In the genomic region with DNA sequence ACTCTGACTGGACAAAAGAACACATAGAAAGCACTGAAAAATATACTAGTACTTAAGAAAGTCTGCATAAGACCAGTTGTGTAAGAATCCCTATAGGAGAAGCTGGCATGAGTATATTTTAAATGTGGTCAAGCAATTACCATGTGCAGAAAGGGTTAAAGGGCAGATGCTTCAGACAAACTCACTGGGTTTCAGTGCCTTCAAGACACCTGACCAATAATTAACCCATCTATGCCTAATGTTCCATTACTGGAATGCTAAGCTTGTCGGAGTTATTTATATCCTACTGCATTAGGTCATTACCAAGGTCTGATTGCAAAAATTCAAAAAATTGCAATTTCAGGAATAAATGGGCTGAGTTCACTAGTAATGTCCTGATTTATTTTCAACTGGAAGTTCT, we compare ENCODE assay signal across 31 cellular contexts. TPM values are rescaled to one million over a fixed set of nuclear protein-coding genes. Genes with fewer than 3 reads are reported as not detected.
A peak's percentile ranks its signal among the peaks of the same experiment; 100 is the strongest.
DNase-seq lines count a peak whose midpoint lies in the region; ATAC-seq lines count a peak whose summit lies in the region.
"Had no signal": no experiment of that assay in that cellular context is flagged by ENCODE, and none has a peak within 500 bp of the region (broad histone marks: within the 10 kb centered on the region; RNA-seq: fewer than 3 reads in every experiment).

No MANE protein-coding gene starts in this region.

- H3K27me3 Mint-ChIP-seq in activated T-cell treated with anti-CD3 and anti-CD28 coated beads, Interleukin-2, amount 50 U/mL, for 24 hours: no peaks in the 10 kb centered on the region
- no peaks in the 10 kb centered on the region for H3K27me3 Mint-ChIP-seq in activated T-cell treated with anti-CD3 and anti-CD28 coated beads, Interleukin-2, amount 50 U/mL, for 4 hours (ENCODE audit: low read depth)
- no peaks in the 10 kb centered on the region for H3K27me3 Mint-ChIP-seq in central memory CD8-positive, alpha-beta T cell
- H3K27me3 Mint-ChIP-seq in naive thymus-derived CD4-positive, alpha-beta T cell: no peaks in the 10 kb centered on the region
- H3K27me3 Mint-ChIP-seq: activated CD4-positive, alpha-beta T cell treated with anti-CD3 and anti-CD28 coated beads, Interleukin-2, amount 10 ng/mL, durations not matched to agents 7 days and 5 days; dendritic cell treated with granulocyte-macrophage colony-stimulating factor and Interleukin-4, amounts not matched to agents 40 ng/mL and 50 ng/mL, for 4 days; stimulated activated naive B cell treated with anti-CD40 and anti-IgM and Interleukin-4, amounts not matched to agents 10 μg/mL and 1 μg/mL and 100 μg/mL, for 72 hours had no signal

- 0 out of 2 replicates have a peak overlapping the region, but pooled peaks have one; percentile 1 for H3K27ac ChIP-seq in GM23248
- H3K27ac ChIP-seq in naive thymus-derived CD4-positive, alpha-beta T cell (ENCODE audit: low read depth, low read length): no peak overlapping the region
- H3K27ac ChIP-seq: right atrium auricular region, testis, uterus had no signal

- no peak for DNase-seq in activated T-cell treated with anti-CD3 and anti-CD28 coated beads, Interleukin-2, amount 50 U/mL, for 24 hours
- no peak for DNase-seq in activated T-cell treated with anti-CD3 and anti-CD28 coated beads, Interleukin-2, amount 50 U/mL, for 4 hours
- DNase-seq in GM23248 (no peak), NCI-H345 treated with DMSO at 0.1 percent for 48 hours (lab: John Stamatoyannopoulos, UW; ENCODE audit: unreplicated experiment) (no peak)
- no peak for DNase-seq in central memory CD8-positive, alpha-beta T cell (ENCODE audit: low spot score in 2 of 2)
- no peak for DNase-seq in naive thymus-derived CD4-positive, alpha-beta T cell
- DNase-seq: activated CD4-positive, alpha-beta T cell treated with anti-CD3 and anti-CD28 coated beads, Interleukin-2, amount 10 ng/mL, durations not matched to agents 7 days and 5 days; activated naive CD4-positive, alpha-beta T cell; amygdala; COR-L47; DMS79 treated with DMSO at 0.1 percent for 48 hours; H9; left cardiac atrium; mesendoderm; NCI-H1048; NCI-H1930; NCI-H345; NCI-H774; RPMI8226; spleen; stimulated activated CD4-positive, alpha-beta T cell treated with anti-CD3 and anti-CD28 coated beads, Interleukin-2, amount 100 ng/mL, for 48 hours; stimulated activated naive B cell treated with anti-CD40 and anti-IgM and Interleukin-4, amounts not matched to agents 10 μg/mL and 1 μg/mL and 100 μg/mL, for 72 hours; testis; uterus had no signal

- H3K4me3 Mint-ChIP-seq in activated T-cell treated with anti-CD3 and anti-CD28 coated beads, Interleukin-2, amount 50 U/mL, for 24 hours: no peak overlapping the region
- H3K4me3 Mint-ChIP-seq in activated T-cell treated with anti-CD3 and anti-CD28 coated beads, Interleukin-2, amount 50 U/mL, for 4 hours: no peak overlapping the region
- no peak overlapping the region for H3K4me3 Mint-ChIP-seq in central memory CD8-positive, alpha-beta T cell
- peak overlapping the region in 2 of 10 donors; percentile 7 to 16 for H3K4me3 Mint-ChIP-seq in naive thymus-derived CD4-positive, alpha-beta T cell
- H3K4me3 Mint-ChIP-seq: activated CD4-positive, alpha-beta T cell treated with anti-CD3 and anti-CD28 coated beads, Interleukin-2, amount 10 ng/mL, durations not matched to agents 7 days and 5 days; dendritic cell treated with granulocyte-macrophage colony-stimulating factor and Interleukin-4, amounts not matched to agents 40 ng/mL and 50 ng/mL, for 4 days; H9; stimulated activated naive B cell treated with anti-CD40 and anti-IgM and Interleukin-4, amounts not matched to agents 10 μg/mL and 1 μg/mL and 100 μg/mL, for 72 hours; T-helper 1 cell treated with Interleukin-12 subunit alpha and Interleukin-12 subunit beta and Interleukin-4 antibody, amounts not matched to agents 30 μg/mL and 1 μg/mL, for 36 hours had no signal

- intact Hi-C loops in naive thymus-derived CD4-positive, alpha-beta T cell (cut with micrococcal nuclease): loop anchor here in 1 of 2 donors (5.0 kb wide), 1 partner anchor 154 kb away; the partner anchor contains the start of gene SUPT16H

- POLR2A ChIA-PET in naive thymus-derived CD4-positive, alpha-beta T cell (lab: Charles Lee): interaction anchor here (1.0 to 1.6 kb wide), 3 partner anchors 9 to 37 kb away, joined by 3 to 6 read pairs (median 4); no protein-coding TSS in a partner anchor

- H3K9me3 ChIP-seq in GM23248 (ENCODE audit: low read depth): no peaks in the 10 kb centered on the region
- no peaks in the 10 kb centered on the region for H3K9me3 ChIP-seq in naive thymus-derived CD4-positive, alpha-beta T cell (ENCODE audit: control insufficient read depth in 2 of 3, low read length in 3 of 3)
- H3K9me3 ChIP-seq: right atrium auricular region, spleen, testis, uterus had no signal

- H3K4me1 ChIP-seq in GM23248 (ENCODE audit: insufficient read depth): no peaks in the 10 kb centered on the region
- peaks cover 43 to 67% of the 10 kb centered on the region in 2 donors for H3K4me1 ChIP-seq in naive thymus-derived CD4-positive, alpha-beta T cell (ENCODE audit: control insufficient read depth in 2 of 2, insufficient read depth in 2 of 2, low read length in 2 of 2)
- H3K4me1 ChIP-seq: testis had no signal

- CTCF ChIA-PET in naive thymus-derived CD4-positive, alpha-beta T cell (lab: Charles Lee): no interaction called here

- peaks cover 100% of the 10 kb centered on the region for H3K79me2 ChIP-seq in GM23248 (ENCODE audit: insufficient read depth)

- WGBS in GM23248 (ENCODE audit: low coverage in 1 of 2, low lambda C conversion rate in 2 of 2, missing lambda C conversion rate in 2 of 2), 2 experiments: 100% methylated on average over 1 of the region's 1 CpG

- H4K20me1 ChIP-seq in GM23248 (ENCODE audit: insufficient read depth): peaks cover 21% of the 10 kb centered on the region

- no peaks in the 10 kb centered on the region for H3K9me3 Mint-ChIP-seq in activated T-cell treated with anti-CD3 and anti-CD28 coated beads, Interleukin-2, amount 50 U/mL, for 24 hours
- H3K9me3 Mint-ChIP-seq in activated T-cell treated with anti-CD3 and anti-CD28 coated beads, Interleukin-2, amount 50 U/mL, for 4 hours: no peaks in the 10 kb centered on the region
- H3K9me3 Mint-ChIP-seq in central memory CD8-positive, alpha-beta T cell: no peaks in the 10 kb centered on the region
- H3K9me3 Mint-ChIP-seq in naive thymus-derived CD4-positive, alpha-beta T cell: peaks cover 0 to 1% (median 0%) of the 10 kb centered on the region in 11 donors
- H3K9me3 Mint-ChIP-seq: activated CD4-positive, alpha-beta T cell treated with anti-CD3 and anti-CD28 coated beads, Interleukin-2, amount 10 ng/mL, durations not matched to agents 7 days and 5 days; dendritic cell treated with granulocyte-macrophage colony-stimulating factor and Interleukin-4, amounts not matched to agents 40 ng/mL and 50 ng/mL, for 4 days; H9; stimulated activated naive B cell treated with anti-CD40 and anti-IgM and Interleukin-4, amounts not matched to agents 10 μg/mL and 1 μg/mL and 100 μg/mL, for 72 hours; T-helper 1 cell treated with Interleukin-12 subunit alpha and Interleukin-12 subunit beta and Interleukin-4 antibody, amounts not matched to agents 30 μg/mL and 1 μg/mL, for 36 hours had no signal

- ATAC-seq in activated T-cell treated with anti-CD3 and anti-CD28 coated beads, Interleukin-2, amount 50 U/mL, for 4 hours: no peak
- ATAC-seq in central memory CD8-positive, alpha-beta T cell (replicated peaks; ENCODE audit: extremely low read depth, poor library complexity, severe bottlenecking): no peak
- no peak for ATAC-seq in naive thymus-derived CD4-positive, alpha-beta T cell
- ATAC-seq in GM21717 (IDR thresholded peaks at IDR 0.05; ENCODE audit: unreplicated experiment): no peak
- ATAC-seq in GM19023 (IDR thresholded peaks at IDR 0.05; ENCODE audit: unreplicated experiment): no peak
- ATAC-seq: GM12878; left cardiac atrium; stimulated activated naive B cell treated with anti-CD40 and anti-IgM and Interleukin-4, amounts not matched to agents 10 μg/mL and 1 μg/mL and 100 μg/mL, for 72 hours had no signal

- no peaks in the 10 kb centered on the region for H3K27me3 ChIP-seq in GM23248 (replicated peaks; ENCODE audit: insufficient read depth)
- no peaks in the 10 kb centered on the region for H3K27me3 ChIP-seq in naive thymus-derived CD4-positive, alpha-beta T cell (ENCODE audit: control insufficient read depth in 2 of 2, insufficient read depth in 2 of 2, low read length in 2 of 2)
- H3K27me3 ChIP-seq: right atrium auricular region, spleen, testis, uterus had no signal

- H3K36me3 Mint-ChIP-seq in activated T-cell treated with anti-CD3 and anti-CD28 coated beads, Interleukin-2, amount 50 U/mL, for 24 hours (ENCODE audit: low read depth): peaks cover 99% of the 10 kb centered on the region
- peaks cover 61% of the 10 kb centered on the region for H3K36me3 Mint-ChIP-seq in activated T-cell treated with anti-CD3 and anti-CD28 coated beads, Interleukin-2, amount 50 U/mL, for 4 hours (ENCODE audit: insufficient read depth)
- H3K36me3 Mint-ChIP-seq in central memory CD8-positive, alpha-beta T cell (ENCODE audit: insufficient read depth): peaks cover 90% of the 10 kb centered on the region
- peaks cover 26 to 52% (median 34%) of the 10 kb centered on the region in 5 donors for H3K36me3 Mint-ChIP-seq in naive thymus-derived CD4-positive, alpha-beta T cell

- in situ Hi-C loops in GM23248 (cut with MboI): no loop called here

- peaks cover 87% of the 10 kb centered on the region for H3F3A ChIP-seq in GM23248 (ENCODE audit: insufficient read depth)

- peaks cover 85% of the 10 kb centered on the region for H3K36me3 ChIP-seq in GM23248 (ENCODE audit: low read depth)
- peaks cover 12 to 80% (median 29%) of the 10 kb centered on the region in 3 experiments for H3K36me3 ChIP-seq in naive thymus-derived CD4-positive, alpha-beta T cell (ENCODE audit: control insufficient read depth in 2 of 3, insufficient read depth in 3 of 3, low read length in 3 of 3)
- H3K36me3 ChIP-seq: uterus had no signal

- H3K27ac Mint-ChIP-seq in activated T-cell treated with anti-CD3 and anti-CD28 coated beads, Interleukin-2, amount 50 U/mL, for 24 hours: peak overlapping the region; percentile 56
- H3K27ac Mint-ChIP-seq in central memory CD8-positive, alpha-beta T cell (ENCODE audit: low read depth): peak overlapping the region; percentile 72
- peak overlapping the region in 8 of 9 donors; percentile 10 to 74 (median 50) for H3K27ac Mint-ChIP-seq in naive thymus-derived CD4-positive, alpha-beta T cell
- H3K27ac Mint-ChIP-seq: activated CD4-positive, alpha-beta T cell treated with anti-CD3 and anti-CD28 coated beads, Interleukin-2, amount 10 ng/mL, durations not matched to agents 7 days and 5 days; dendritic cell treated with granulocyte-macrophage colony-stimulating factor and Interleukin-4, amounts not matched to agents 40 ng/mL and 50 ng/mL, for 4 days; H9; stimulated activated naive B cell treated with anti-CD40 and anti-IgM and Interleukin-4, amounts not matched to agents 10 μg/mL and 1 μg/mL and 100 μg/mL, for 72 hours; T-helper 1 cell treated with Interleukin-12 subunit alpha and Interleukin-12 subunit beta and Interleukin-4 antibody, amounts not matched to agents 30 μg/mL and 1 μg/mL, for 36 hours had no signal

- H3K9ac ChIP-seq in GM23248: no peak overlapping the region

- H3K4me2 ChIP-seq in GM23248 (ENCODE audit: unreplicated experiment): no peak overlapping the region

- peaks cover 81% of the 10 kb centered on the region for H3K4me1 Mint-ChIP-seq in activated T-cell treated with anti-CD3 and anti-CD28 coated beads, Interleukin-2, amount 50 U/mL, for 24 hours (ENCODE audit: low read depth)
- H3K4me1 Mint-ChIP-seq in activated T-cell treated with anti-CD3 and anti-CD28 coated beads, Interleukin-2, amount 50 U/mL, for 4 hours (ENCODE audit: low read depth): peaks cover 80% of the 10 kb centered on the region
- peaks cover 59% of the 10 kb centered on the region for H3K4me1 Mint-ChIP-seq in central memory CD8-positive, alpha-beta T cell
- peaks cover 42 to 84% (median 74%) of the 10 kb centered on the region in 7 donors for H3K4me1 Mint-ChIP-seq in naive thymus-derived CD4-positive, alpha-beta T cell

- H3K9me2 ChIP-seq in GM23248 (ENCODE audit: insufficient read depth): no peaks in the 10 kb centered on the region

- H3K4me3 ChIP-seq in GM23248: no peak overlapping the region
- no peak overlapping the region for H3K4me3 ChIP-seq in naive thymus-derived CD4-positive, alpha-beta T cell (ENCODE audit: low read length)
- H3K4me3 ChIP-seq: GM12878, right atrium auricular region, spleen, testis, uterus had no signal

- no peak overlapping the region for H2AFZ ChIP-seq in GM23248

RNA-seq across cellular contexts. Expression of gene HNRNPC, which starts 41.3 kb away (rescaled TPM):
- total RNA-seq in activated T-cell treated with anti-CD3 and anti-CD28 coated beads, Interleukin-2, amount 50 U/mL, for 4 hours: 1,000 to 10,000 TPM; 1,181 to 1,256 (median 1,185) TPM
- 674 and 705 TPM in 2 replicates for total RNA-seq in GM23248 (2014; rRNA removed; shearing (Covaris generic))
- 584 and 592 TPM in 2 replicates for polyA plus RNA-seq in GM23248 (2016; fragmentation: Nextera tagmentation; extraction: Ambion mirVana)
- 100 to 1,000 TPM; 469 to 687 (median 532) TPM for total RNA-seq in naive thymus-derived CD4-positive, alpha-beta T cell
- polyA plus RNA-seq in naive thymus-derived CD4-positive, alpha-beta T cell: 100 to 1,000 TPM; 842 to 895 TPM

RNA-seq across cellular contexts. Expression of gene RPGRIP1, which starts 51.9 kb away (rescaled TPM):
- under 1 TPM in 2 of 3 donors, not detected in 1; 0.08 to 0.35 TPM for total RNA-seq in activated T-cell treated with anti-CD3 and anti-CD28 coated beads, Interleukin-2, amount 50 U/mL, for 4 hours
- total RNA-seq in GM23248 (2014; rRNA removed; shearing (Covaris generic)): not detected in 2 replicates
- polyA plus RNA-seq in GM23248 (2016; fragmentation: Nextera tagmentation; extraction: Ambion mirVana): not detected in 2 replicates
- 1 to 10 TPM in 1 of 5 experiments, under 1 TPM in 1, not detected in 3; 0.24 to 1.5 TPM for total RNA-seq in naive thymus-derived CD4-positive, alpha-beta T cell
- polyA plus RNA-seq in naive thymus-derived CD4-positive, alpha-beta T cell: not detected
- total RNA-seq: activated CD4-positive, alpha-beta T cell treated with anti-CD3 and anti-CD28 coated beads, Interleukin-2, amount 10 ng/mL, durations not matched to agents 7 days and 5 days; bronchial epithelial cell had no signal
